8 cellular contexts compared by ENCODE assay signal in genomic region chr2:110755494-110756078, GRCh38. TPM values are rescaled to one million over a fixed set of nuclear protein-coding genes. Genes with fewer than 3 reads are reported as not detected.
DNase-seq lines count a peak whose midpoint lies in the region; ATAC-seq, FAIRE-seq and TF ChIP-seq lines count a peak whose summit lies in the region.

No MANE protein-coding gene starts in this region.

- CTCF ChIA-PET in endothelial cell of umbilical vein (lab: Charles Lee): interaction anchor here (0.5 to 1.8 kb wide), 40 partner anchors 8 to 599 kb away, joined by 3 to 37 read pairs (median 5); partner anchors contain the start of gene BUB1

- POLR2A ChIA-PET in endothelial cell of umbilical vein (lab: Charles Lee): no interaction called here

- no peaks in the 10 kb centered on the region for H3K4me1 ChIP-seq in endothelial cell of umbilical vein (ENCODE audit: control insufficient read depth, extremely low read depth, insufficient read depth, low read length)
- H3K4me1 ChIP-seq in small intestine (ENCODE audit: control insufficient read depth in 2 of 2, insufficient read depth in 1 of 2, low read depth in 1 of 2, low read length in 1 of 2): no peaks in the 10 kb centered on the region

- TF ChIP-seq CTCF in endothelial cell of umbilical vein (IDR thresholded peaks at IDR 0.05; ENCODE audit: extremely low read depth in 1 of 2, insufficient read depth in 1 of 2, low read depth in 1 of 2, low read length in 2 of 2): no peak

- H3K9me1 ChIP-seq in endothelial cell of umbilical vein (replicated peaks; ENCODE audit: control insufficient read depth, extremely low read depth, insufficient read depth, low read length): no peaks in the 10 kb centered on the region

- no peak overlapping the region for H3K4me3 ChIP-seq in endothelial cell of umbilical vein (replicated peaks in 1 of 3; ENCODE audit: insufficient read depth in 1 of 3, low read depth in 1 of 3, low read length in 3 of 3)
- no peak overlapping the region for H3K4me3 ChIP-seq in small intestine (ENCODE audit: low read depth in 1 of 2, low read length in 2 of 2)

- H3K9ac ChIP-seq in endothelial cell of umbilical vein (replicated peaks; ENCODE audit: extremely low read depth, insufficient read depth, low read length): no peak overlapping the region

- peaks cover 7 to 19% of the 10 kb centered on the region in 2 experiments for H3K27me3 ChIP-seq in endothelial cell of umbilical vein (ENCODE audit: control insufficient read depth in 2 of 2, insufficient read depth in 2 of 2, low read length in 2 of 2)
- peaks cover 0 to 2% of the 10 kb centered on the region in 2 donors for H3K27me3 ChIP-seq in small intestine (ENCODE audit: control insufficient read depth in 2 of 2, insufficient read depth in 2 of 2, low read length in 2 of 2)

- intact Hi-C loops in endothelial cell of umbilical vein (cut with micrococcal nuclease): loop anchor here (1.0 kb wide), 1 partner anchor 77 kb away; the partner anchor contains the start of gene BUB1

- no TSS peak for BruUV-seq in endothelial cell of umbilical vein (replicated peaks; lab: Mats Ljungman, UMichigan)

- H3K36me3 ChIP-seq in endothelial cell of umbilical vein (ENCODE audit: control insufficient read depth in 2 of 2, extremely low read depth in 1 of 2, insufficient read depth in 2 of 2, low read length in 2 of 2) (no peaks in the 10 kb centered on the region), small intestine (ENCODE audit: control insufficient read depth in 2 of 2, insufficient read depth in 2 of 2, low read length in 2 of 2) (no peaks in the 10 kb centered on the region)

- no peaks in the 10 kb centered on the region for H3K4me1 Mint-ChIP-seq in T-helper 17 cell

- no peaks in the 10 kb centered on the region for H3K9me3 ChIP-seq in endothelial cell of umbilical vein (replicated peaks; ENCODE audit: control insufficient read depth, insufficient read depth, low read length)
- no peaks in the 10 kb centered on the region for H3K9me3 ChIP-seq in small intestine (ENCODE audit: control insufficient read depth, low read depth)
- no peaks in the 10 kb centered on the region for H3K9me3 ChIP-seq in T-helper 17 cell (ENCODE audit: control insufficient read depth, low read length, poor library complexity, severe bottlenecking)

- no peak for TF ChIP-seq POLR2A in endothelial cell of umbilical vein (IDR thresholded peaks at IDR 0.05; ENCODE audit: low read depth, low read length)

- WGBS in small intestine, 3 donors: 35 to 40% (median 39%) methylated on average over 4 of the region's 4 CpGs

- ATAC-seq in T-helper 17 cell: no peak
- ATAC-seq in HG03139 (IDR thresholded peaks at IDR 0.05; ENCODE audit: unreplicated experiment): no peak

- H3K27me3 Mint-ChIP-seq in T-helper 17 cell: peaks cover 14% of the 10 kb centered on the region

- dilution Hi-C loops in endothelial cell of umbilical vein (cut with MboI; ENCODE audit: extremely low pct_ligation_motif_present, low sequenced_read_pairs): no loop called here

- H3K79me2 ChIP-seq in endothelial cell of umbilical vein (ENCODE audit: control insufficient read depth, insufficient read depth, low read length): no peaks in the 10 kb centered on the region

- H3K27ac ChIP-seq in endothelial cell of umbilical vein (ENCODE audit: insufficient read depth, low read depth, low read length): no peak overlapping the region
- H3K27ac ChIP-seq in small intestine (ENCODE audit: low read depth in 1 of 2, low read length in 1 of 2): no peak overlapping the region

- FAIRE-seq in endothelial cell of umbilical vein (lab: Jason Lieb, UNC) (peak; percentile 24), small intestine (lab: Jason Lieb, UNC) (peak; percentile 41)

- no peak overlapping the region for H3K4me3 Mint-ChIP-seq in T-helper 17 cell

- DNase-seq in NCI-H2196 (lab: John Stamatoyannopoulos, UW; ENCODE audit: unreplicated experiment): peak; percentile 10
- no peak for DNase-seq in NCI-H2196 treated with DMSO at 0.1 percent for 48 hours (lab: John Stamatoyannopoulos, UW; ENCODE audit: unreplicated experiment)
- DNase-seq in NCI-H446 treated with DMSO at 0.1 percent for 48 hours (lab: John Stamatoyannopoulos, UW): peak; percentile 3
- peak; percentile 30 for DNase-seq in endothelial cell of umbilical vein (ENCODE audit: low read depth, low spot score)
- no peak for DNase-seq in small intestine
- no peak for DNase-seq in T-helper 17 cell
- DNase-seq in SHP77 (lab: John Stamatoyannopoulos, UW): no peak

- H3K4me2 ChIP-seq in endothelial cell of umbilical vein (ENCODE audit: insufficient read depth, low read length): no peak overlapping the region

- no peaks in the 10 kb centered on the region for H4K20me1 ChIP-seq in endothelial cell of umbilical vein (replicated peaks; ENCODE audit: control insufficient read depth, extremely low read depth, insufficient read depth, low read length)

- H2AFZ ChIP-seq in endothelial cell of umbilical vein (ENCODE audit: low read depth, low read length): no peak overlapping the region

- no peaks in the 10 kb centered on the region for H3K36me3 Mint-ChIP-seq in T-helper 17 cell (ENCODE audit: low read depth)

- no peak overlapping the region for H3K27ac Mint-ChIP-seq in T-helper 17 cell

TF ChIP-seq in endothelial cell of umbilical vein, 7 proteins besides CTCF, POLR2A, EP300 and RAD21:
- TF ChIP-seq MAX (IDR thresholded peaks at IDR 0.05; ENCODE audit: insufficient read depth, insufficient read length) (no peak), JUN (IDR thresholded peaks at IDR 0.05; ENCODE audit: borderline replicate concordance, insufficient read depth, insufficient read length, low read depth) (no peak), GATA2 (IDR thresholded peaks at IDR 0.05; ENCODE audit: insufficient read depth, insufficient read length, low read depth, low read length) (no peak), FOS (IDR thresholded peaks at IDR 0.05; ENCODE audit: borderline replicate concordance, insufficient read depth, low read length) (no peak), MYC (IDR thresholded peaks at IDR 0.05; ENCODE audit: low read depth, low read length) (no peak), POLR2AphosphoS5 (IDR thresholded peaks at IDR 0.05; ENCODE audit: insufficient read depth, low read depth, low read length) (no peak)

RNA-seq across cellular contexts. Expression of gene ACOXL, which starts 23.2 kb away (rescaled TPM):
- total RNA-seq in endothelial cell of umbilical vein: not detected in 2 replicates
- 0.03 TPM in 1 of 2 replicates, not detected in the other for polyA plus RNA-seq in endothelial cell of umbilical vein
- not detected in 2 replicates for polyA plus RNA-seq in endothelial cell of umbilical vein (2011; cell fraction: cytosol; rRNA removed)
- 0.05 TPM in 1 of 2 replicates, not detected in the other for polyA plus RNA-seq in endothelial cell of umbilical vein (2011; cell fraction: nucleus; rRNA removed)
- polyA plus RNA-seq in endothelial cell of umbilical vein (2012): not detected in 2 replicates
- not detected in 2 replicates for polyA minus RNA-seq in endothelial cell of umbilical vein
- polyA minus RNA-seq in endothelial cell of umbilical vein (2011; cell fraction: cytosol; rRNA and poly(A)+ RNA removed): not detected
- polyA minus RNA-seq in endothelial cell of umbilical vein (2011; cell fraction: nucleus; rRNA and poly(A)+ RNA removed): not detected in 2 replicates
- under 1 TPM in 1 of 3 donors, not detected in 2; 0.06 TPM for polyA plus RNA-seq in small intestine
- total RNA-seq in T-helper 17 cell: not detected

Comparison
In these comparisons a context has a peak if more than half of its experiments do, and no peak if none do; other contexts are left out.
1. DNase-seq: peak in NCI-H2196 (single experiment), NCI-H446 treated with DMSO at 0.1 percent for 48 hours (single experiment) and endothelial cell of umbilical vein (single experiment); none in NCI-H2196 treated with DMSO at 0.1 percent for 48 hours (single experiment), small intestine (single experiment), T-helper 17 cell (0 of 3) and SHP77 (0 of 2).